3 cellular contexts compared by ENCODE assay signal in the genomic region with DNA sequence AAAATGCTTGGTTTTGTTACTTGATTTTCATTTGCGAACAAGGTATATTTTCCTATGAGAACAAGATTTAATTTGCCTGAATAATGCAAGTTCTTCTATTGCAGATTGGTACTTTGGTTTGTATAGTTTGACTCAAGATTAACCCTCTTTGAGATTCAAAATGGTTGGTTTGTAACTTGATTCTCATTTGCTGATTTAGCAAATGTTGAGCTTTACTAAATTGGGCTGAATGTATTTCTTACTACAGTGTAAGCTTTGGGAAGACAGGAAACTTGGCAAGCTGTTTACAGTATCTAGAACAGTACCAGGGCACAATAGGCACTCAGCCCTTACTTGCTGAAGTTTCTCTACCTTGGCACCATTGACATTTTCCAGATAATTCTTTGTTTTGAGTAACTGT.
A peak's percentile ranks its signal among the peaks of the same experiment; 100 is the strongest.
TF ChIP-seq lines count a peak whose summit lies in the region.

No MANE protein-coding gene starts in this region.

TF ChIP-seq in A549, 52 proteins besides CTCF, POLR2A, EP300 and RAD21:
- peak; percentile 56 for TF ChIP-seq MAFK (IDR thresholded peaks at IDR 0.05; ENCODE audit: partially characterized antibody)
- no peak for TF ChIP-seq RNF2 (IDR thresholded peaks at IDR 0.05; ENCODE audit: borderline replicate concordance, low read depth)

TF ChIP-seq in GM23338, 12 proteins besides CTCF, POLR2A, EP300 and RAD21:
- TF ChIP-seq, protein P1, sequence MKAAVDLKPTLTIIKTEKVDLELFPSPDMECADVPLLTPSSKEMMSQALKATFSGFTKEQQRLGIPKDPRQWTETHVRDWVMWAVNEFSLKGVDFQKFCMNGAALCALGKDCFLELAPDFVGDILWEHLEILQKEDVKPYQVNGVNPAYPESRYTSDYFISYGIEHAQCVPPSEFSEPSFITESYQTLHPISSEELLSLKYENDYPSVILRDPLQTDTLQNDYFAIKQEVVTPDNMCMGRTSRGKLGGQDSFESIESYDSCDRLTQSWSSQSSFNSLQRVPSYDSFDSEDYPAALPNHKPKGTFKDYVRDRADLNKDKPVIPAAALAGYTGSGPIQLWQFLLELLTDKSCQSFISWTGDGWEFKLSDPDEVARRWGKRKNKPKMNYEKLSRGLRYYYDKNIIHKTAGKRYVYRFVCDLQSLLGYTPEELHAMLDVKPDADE (IDR thresholded peaks at IDR 0.05) = no peak
- TF ChIP-seq ZNF331 (CRISPR knock-in tag; IDR thresholded peaks at IDR 0.05; ENCODE audit: low read depth) (no peak), NANOG (IDR thresholded peaks at IDR 0.05; ENCODE audit: borderline replicate concordance) (no peak)

TF ChIP-seq in K562, 482 proteins besides CTCF, POLR2A, EP300 and RAD21 (continued from another document):
- TF ChIP-seq ZNF184 (CRISPR knock-in tag; IDR thresholded peaks at IDR 0.05) = no peak
